ENCODE assay signal across 28 cellular contexts in the genomic region with DNA sequence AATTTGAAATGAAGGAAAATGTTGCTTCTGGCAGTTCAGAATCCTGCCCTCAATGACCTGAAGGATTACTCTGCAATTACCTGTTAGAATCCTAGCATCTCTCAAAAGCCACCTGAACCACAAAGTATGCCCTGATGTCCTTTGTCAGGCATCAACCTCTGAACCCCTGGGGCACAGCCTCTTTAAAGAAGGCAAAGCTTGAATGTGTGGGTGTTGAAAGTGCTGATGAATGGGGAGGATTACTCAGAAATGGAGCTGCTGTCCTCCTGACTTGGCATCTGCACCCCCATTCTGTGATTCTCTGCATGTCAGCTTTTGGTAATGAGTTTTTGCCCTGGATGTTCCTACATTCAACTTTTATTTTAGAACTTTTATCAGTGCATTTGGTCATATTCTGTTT.
"Had no signal": no experiment of that assay in that cellular context is flagged by ENCODE, and none has a peak within 500 bp of the region (broad histone marks: within the 10 kb centered on the region; RNA-seq: fewer than 3 reads in every experiment).

No MANE protein-coding gene starts in this region.

- H3K27me3 ChIP-seq: colonic mucosa, esophagus squamous epithelium, gastroesophageal sphincter, stomach, suprapubic skin, upper lobe of left lung had no signal

- H3K9me3 Mint-ChIP-seq: activated naive CD4-positive, alpha-beta T cell treated with anti-CD3 and anti-CD28 coated beads, Interleukin-2, amount 10 ng/mL, durations not matched to agents 7 days and 5 days; nephron progenitor cell; stimulated activated memory B cell treated with anti-CD40 and anti-IgM and Interleukin-4, amounts not matched to agents 10 μg/mL and 1 μg/mL and 100 μg/mL, for 72 hours had no signal

- H3K4me3 Mint-ChIP-seq: activated naive CD4-positive, alpha-beta T cell treated with anti-CD3 and anti-CD28 coated beads, Interleukin-2, amount 10 ng/mL, durations not matched to agents 7 days and 5 days; nephron progenitor cell; stimulated activated memory B cell treated with anti-CD40 and anti-IgM and Interleukin-4, amounts not matched to agents 10 μg/mL and 1 μg/mL and 100 μg/mL, for 72 hours had no signal

- H3K9me3 ChIP-seq: colonic mucosa, esophagus squamous epithelium, gastroesophageal sphincter, mucosa of descending colon, stomach, suprapubic skin, upper lobe of left lung had no signal

- ATAC-seq: gastroesophageal sphincter; left colon; mucosa of descending colon; sciatic nerve; stimulated activated memory B cell treated with anti-CD40 and anti-IgM and Interleukin-4, amounts not matched to agents 10 μg/mL and 1 μg/mL and 100 μg/mL, for 72 hours had no signal

- FAIRE-seq: bronchial epithelial cell, keratinocyte, small intestine had no signal

- DNase-seq: activated CD4-positive, alpha-beta T cell treated with anti-CD3 and anti-CD28 coated beads, Interleukin-2, amount 50 U/mL, for 48 hours; activated CD8-positive, alpha-beta memory T cell treated with anti-CD3 and anti-CD28 coated beads, Interleukin-2, amount 50 U/mL, for 48 hours; activated effector memory CD4-positive, alpha-beta T cell treated with Interleukin-2 at 50 U/mL for 16 hours; activated naive CD4-positive, alpha-beta T cell treated with anti-CD3 and anti-CD28 coated beads, Interleukin-2, amount 10 ng/mL, durations not matched to agents 7 days and 5 days; activated T-cell treated with anti-CD3 and anti-CD28 coated beads, Interleukin-2, amount 50 U/mL, for 48 hours; amygdala; colonic mucosa; dorsolateral prefrontal cortex; esophagus squamous epithelium; head of caudate nucleus; hypothalamus; left colon; mesendoderm; mucosa of descending colon; nephron progenitor cell; nucleus accumbens; small intestine; stimulated activated CD4-positive, alpha-beta T cell treated with anti-CD3 and anti-CD28 coated beads, Interleukin-2, amount 100 ng/mL, for 24 hours; stomach; T-helper 1 cell; upper lobe of left lung had no signal

- H3K36me3 ChIP-seq: colonic mucosa, esophagus squamous epithelium, gastroesophageal sphincter, stomach, suprapubic skin, upper lobe of left lung had no signal

- H3K4me3 ChIP-seq: colonic mucosa, dorsolateral prefrontal cortex, esophagus squamous epithelium, gastroesophageal sphincter, mucosa of descending colon, stomach, suprapubic skin, upper lobe of left lung had no signal

- H3K9ac ChIP-seq: parathyroid adenoma had no signal

- H3K4me1 Mint-ChIP-seq: activated naive CD4-positive, alpha-beta T cell treated with anti-CD3 and anti-CD28 coated beads, Interleukin-2, amount 10 ng/mL, durations not matched to agents 7 days and 5 days had no signal

- H3K4me1 ChIP-seq: colonic mucosa, esophagus squamous epithelium, gastroesophageal sphincter, parathyroid adenoma, stomach, suprapubic skin, upper lobe of left lung had no signal

- H3K27me3 Mint-ChIP-seq: stimulated activated memory B cell treated with anti-CD40 and anti-IgM and Interleukin-4, amounts not matched to agents 10 μg/mL and 1 μg/mL and 100 μg/mL, for 72 hours had no signal

- H3K27ac ChIP-seq: colonic mucosa, dorsolateral prefrontal cortex, esophagus squamous epithelium, gastroesophageal sphincter, parathyroid adenoma, stomach, suprapubic skin, upper lobe of left lung had no signal

- H3K36me3 Mint-ChIP-seq: activated naive CD4-positive, alpha-beta T cell treated with anti-CD3 and anti-CD28 coated beads, Interleukin-2, amount 10 ng/mL, durations not matched to agents 7 days and 5 days; stimulated activated memory B cell treated with anti-CD40 and anti-IgM and Interleukin-4, amounts not matched to agents 10 μg/mL and 1 μg/mL and 100 μg/mL, for 72 hours had no signal

- H3K27ac Mint-ChIP-seq: activated naive CD4-positive, alpha-beta T cell treated with anti-CD3 and anti-CD28 coated beads, Interleukin-2, amount 10 ng/mL, durations not matched to agents 7 days and 5 days; stimulated activated memory B cell treated with anti-CD40 and anti-IgM and Interleukin-4, amounts not matched to agents 10 μg/mL and 1 μg/mL and 100 μg/mL, for 72 hours had no signal
